In genomic region chr9:37200572-37201005, GRCh38 we compare ENCODE assay signal across 12 cellular contexts.
DNase-seq lines count a peak whose midpoint lies in the region; ATAC-seq, FAIRE-seq and TF ChIP-seq lines count a peak whose summit lies in the region.
"Had no signal": no experiment of that assay in that cellular context is flagged by ENCODE, and none has a peak within 500 bp of the region (broad histone marks: within the 10 kb centered on the region; RNA-seq: fewer than 3 reads in every experiment).

No MANE protein-coding gene starts in this region.

- ATAC-seq in GM19351 (IDR thresholded peaks at IDR 0.05; ENCODE audit: unreplicated experiment): no peak

- DNase-seq in SIG-M5 treated with dmso at 0.1 percent for 504 hours (lab: John Stamatoyannopoulos, UW; ENCODE audit: unreplicated experiment): peak; percentile 56
- DNase-seq in SIG-M5 (lab: John Stamatoyannopoulos, UW): no peak
- peak; percentile 88 for DNase-seq in OCI-M1 (lab: John Stamatoyannopoulos, UW)
- peak; percentile 42 for DNase-seq in bronchial epithelial cell (ENCODE audit: low read depth)
- peak; percentile 9 for DNase-seq in skeletal muscle cell (ENCODE audit: low read depth)
- no peak for DNase-seq in Calu3
- DNase-seq in DMS79 treated with DMSO at 0.1 percent for 48 hours (lab: John Stamatoyannopoulos, UW): no peak
- DNase-seq: 8988T; activated effector memory CD4-positive, alpha-beta T cell treated with Interleukin-2 at 50 U/mL for 16 hours; hippocampal formation had no signal

- H3K36me3 ChIP-seq in bronchial epithelial cell (ENCODE audit: control insufficient read depth, insufficient read depth, low read length): no peaks in the 10 kb centered on the region
- H3K36me3 ChIP-seq: vagina had no signal

- no peak overlapping the region for H3K27ac Mint-ChIP-seq in Calu3 (ENCODE audit: unreplicated experiment)

- no peak for FAIRE-seq in bronchial epithelial cell (lab: Jason Lieb, UNC)

- CTCF ChIA-PET in Calu3 (lab: Charles Lee): no interaction called here

- H3K4me1 Mint-ChIP-seq in Calu3 (ENCODE audit: low read depth, unreplicated experiment): no peaks in the 10 kb centered on the region

- H3K36me3 Mint-ChIP-seq in Calu3 (ENCODE audit: insufficient read depth, unreplicated experiment): no peaks in the 10 kb centered on the region

- intact Hi-C loops in Calu3 (cut with micrococcal nuclease; ENCODE audit: unreplicated experiment): no loop called here

- TF ChIP-seq CTCF in bronchial epithelial cell (IDR thresholded peaks at IDR 0.05; ENCODE audit: insufficient read depth, low read length, severe bottlenecking) (no peak), Calu3 (IDR thresholded peaks at IDR 0.05; ENCODE audit: unreplicated experiment) (no peak)

- no TSS peak for BruUV-seq in Calu3 (replicated peaks; lab: Mats Ljungman, UMichigan)

- H3K27me3 ChIP-seq in bronchial epithelial cell (ENCODE audit: control insufficient read depth, insufficient read depth, low read length): no peaks in the 10 kb centered on the region
- H3K27me3 ChIP-seq: vagina had no signal

- no peaks in the 10 kb centered on the region for H3K27me3 Mint-ChIP-seq in Calu3 (ENCODE audit: unreplicated experiment)

- no peak overlapping the region for H3K4me3 ChIP-seq in bronchial epithelial cell (ENCODE audit: low read depth, low read length)
- no peak overlapping the region for H3K4me3 ChIP-seq in skeletal muscle cell (ENCODE audit: low read depth, low read length)
- H3K4me3 ChIP-seq: vagina had no signal

- no peak overlapping the region for H3K4me3 Mint-ChIP-seq in Calu3 (ENCODE audit: low read depth, unreplicated experiment)

- no peaks in the 10 kb centered on the region for H3K9me3 Mint-ChIP-seq in Calu3 (ENCODE audit: low read depth, unreplicated experiment)

Comparison
In these comparisons a context has a peak if more than half of its experiments do, and no peak if none do; other contexts are left out.
1. DNase-seq: peak in SIG-M5 treated with dmso at 0.1 percent for 504 hours (single experiment), OCI-M1 (single experiment), bronchial epithelial cell (single experiment) and skeletal muscle cell (single experiment); none in SIG-M5 (single experiment), Calu3 (single experiment) and DMS79 treated with DMSO at 0.1 percent for 48 hours (single experiment).